Comparison of ENCODE assay signal across 8 cellular contexts in genomic region chr3:13308406-13308805, GRCh38.
DNase-seq lines count a peak whose midpoint lies in the region; ATAC-seq and TF ChIP-seq lines count a peak whose summit lies in the region.

No MANE protein-coding gene starts in this region.

- in situ Hi-C loops in GM13977 (cut with MboI; ENCODE audit: low pct_unique_long_range_greater_than_20kb, low sequenced_read_pairs, unreplicated experiment): no loop called here

- no peak overlapping the region for H3K27ac Mint-ChIP-seq in activated naive CD8-positive, alpha-beta T cell treated with anti-CD3 and anti-CD28 coated beads, Interleukin-2, amount 50 U/mL, for 24 hours
- peak overlapping the region in 1 of 2 donors; percentile 74 for H3K27ac Mint-ChIP-seq in stimulated activated naive CD8-positive, alpha-beta T cell treated with anti-CD3 and anti-CD28 coated beads, Interleukin-15, amount 100 ng/mL, for 72 hours

- no peaks in the 10 kb centered on the region for H3K27me3 Mint-ChIP-seq in activated naive CD8-positive, alpha-beta T cell treated with anti-CD3 and anti-CD28 coated beads, Interleukin-2, amount 50 U/mL, for 24 hours
- no peaks in the 10 kb centered on the region for H3K27me3 Mint-ChIP-seq in stimulated activated naive CD8-positive, alpha-beta T cell treated with anti-CD3 and anti-CD28 coated beads, Interleukin-15, amount 100 ng/mL, for 72 hours

- H3K4me3 Mint-ChIP-seq in activated naive CD8-positive, alpha-beta T cell treated with anti-CD3 and anti-CD28 coated beads, Interleukin-2, amount 50 U/mL, for 24 hours: no peak overlapping the region
- H3K4me3 Mint-ChIP-seq in stimulated activated naive CD8-positive, alpha-beta T cell treated with anti-CD3 and anti-CD28 coated beads, Interleukin-15, amount 100 ng/mL, for 72 hours: no peak overlapping the region

- peaks cover 2% of the 10 kb centered on the region for H3K4me1 Mint-ChIP-seq in activated naive CD8-positive, alpha-beta T cell treated with anti-CD3 and anti-CD28 coated beads, Interleukin-2, amount 50 U/mL, for 24 hours
- H3K4me1 Mint-ChIP-seq in stimulated activated naive CD8-positive, alpha-beta T cell treated with anti-CD3 and anti-CD28 coated beads, Interleukin-15, amount 100 ng/mL, for 72 hours: peaks cover 6% of the 10 kb centered on the region

- peaks cover 2% of the 10 kb centered on the region for H3K36me3 Mint-ChIP-seq in activated naive CD8-positive, alpha-beta T cell treated with anti-CD3 and anti-CD28 coated beads, Interleukin-2, amount 50 U/mL, for 24 hours (ENCODE audit: low read depth)

- DNase-seq in AG20443 (ENCODE audit: low spot score) (peak; percentile 57), GM13977 (ENCODE audit: low spot score) (peak; percentile 59), NCI-H1694 treated with DMSO at 0.1 percent for 48 hours (lab: John Stamatoyannopoulos, UW) (peak; percentile 37), inferior parietal cortex (ENCODE audit: extremely low spot score) (peak; percentile 55), NCI-H187 treated with DMSO at 0.1 percent for 48 hours (lab: John Stamatoyannopoulos, UW) (no peak)
- peak; percentile 22 for DNase-seq in activated naive CD8-positive, alpha-beta T cell treated with anti-CD3 and anti-CD28 coated beads, Interleukin-2, amount 50 U/mL, for 24 hours
- DNase-seq in stimulated activated naive CD8-positive, alpha-beta T cell treated with anti-CD3 and anti-CD28 coated beads, Interleukin-15, amount 100 ng/mL, for 72 hours: no peak

- peak; percentile 37 for ATAC-seq in activated naive CD8-positive, alpha-beta T cell treated with anti-CD3 and anti-CD28 coated beads, Interleukin-2, amount 50 U/mL, for 24 hours
- peak; percentile 21 for ATAC-seq in stimulated activated naive CD8-positive, alpha-beta T cell treated with anti-CD3 and anti-CD28 coated beads, Interleukin-15, amount 100 ng/mL, for 72 hours
- no peak for ATAC-seq in HG03159 (IDR thresholded peaks at IDR 0.05; ENCODE audit: unreplicated experiment)

- H3K9me3 Mint-ChIP-seq in activated naive CD8-positive, alpha-beta T cell treated with anti-CD3 and anti-CD28 coated beads, Interleukin-2, amount 50 U/mL, for 24 hours: no peaks in the 10 kb centered on the region
- no peaks in the 10 kb centered on the region for H3K9me3 Mint-ChIP-seq in stimulated activated naive CD8-positive, alpha-beta T cell treated with anti-CD3 and anti-CD28 coated beads, Interleukin-15, amount 100 ng/mL, for 72 hours

- peak; percentile 62 for TF ChIP-seq CTCF in GM13977 (IDR thresholded peaks at IDR 0.05; ENCODE audit: extremely low read depth, insufficient read depth, missing control alignments)

Comparison
In these comparisons a context has a peak if more than half of its experiments do, and no peak if none do; other contexts are left out.
1. DNase-seq: peak in AG20443 (single experiment), GM13977 (single experiment), NCI-H1694 treated with DMSO at 0.1 percent for 48 hours (single experiment), activated naive CD8-positive, alpha-beta T cell treated with anti-CD3 and anti-CD28 coated beads, Interleukin-2, amount 50 U/mL, for 24 hours (single experiment) and inferior parietal cortex (single experiment); none in stimulated activated naive CD8-positive, alpha-beta T cell treated with anti-CD3 and anti-CD28 coated beads, Interleukin-15, amount 100 ng/mL, for 72 hours (0 of 2) and NCI-H187 treated with DMSO at 0.1 percent for 48 hours (single experiment).